In genomic region chr15:30962079-30962478, GRCh38 we compare ENCODE assay signal across 12 cellular contexts. TPM values are rescaled to one million over a fixed set of nuclear protein-coding genes. Genes with fewer than 3 reads are reported as not detected.
DNase-seq lines count a peak whose midpoint lies in the region; ATAC-seq and TF ChIP-seq lines count a peak whose summit lies in the region.
"Had no signal": no experiment of that assay in that cellular context is flagged by ENCODE, and none has a peak within 500 bp of the region (broad histone marks: within the 10 kb centered on the region; RNA-seq: fewer than 3 reads in every experiment).

No MANE protein-coding gene starts in this region.

- no peaks in the 10 kb centered on the region for H3K27me3 ChIP-seq in DND-41 (ENCODE audit: insufficient read depth, low read length, poor library complexity)
- no peaks in the 10 kb centered on the region for H3K27me3 ChIP-seq in WERI-Rb-1 (ENCODE audit: insufficient read depth, low read depth, severe bottlenecking)
- no peaks in the 10 kb centered on the region for H3K27me3 ChIP-seq in ascending aorta

- no peaks in the 10 kb centered on the region for H3K79me2 ChIP-seq in DND-41 (ENCODE audit: insufficient read depth, low read length)

- H3K4me3 ChIP-seq in DND-41 (ENCODE audit: low read depth in 1 of 2, low read length in 2 of 2) (no peak overlapping the region), WERI-Rb-1 (ENCODE audit: low read depth, low read length) (no peak overlapping the region), ascending aorta (no peak overlapping the region)

- H3K9me3 ChIP-seq in DND-41 (ENCODE audit: insufficient read depth, low read length, severe bottlenecking) = no peaks in the 10 kb centered on the region
- H3K9me3 ChIP-seq in KOPT-K1 (ENCODE audit: insufficient read depth, low read length, poor library complexity, severe bottlenecking) = no peaks in the 10 kb centered on the region
- H3K9me3 ChIP-seq in WERI-Rb-1 (ENCODE audit: severe bottlenecking) = no peaks in the 10 kb centered on the region
- H3K9me3 ChIP-seq in ascending aorta = no peaks in the 10 kb centered on the region

- peaks cover 47% of the 10 kb centered on the region for H3K36me3 ChIP-seq in DND-41 (ENCODE audit: insufficient read depth, low read length)
- peaks cover 57% of the 10 kb centered on the region for H3K36me3 ChIP-seq in KOPT-K1 (ENCODE audit: insufficient read depth, low read length)
- H3K36me3 ChIP-seq in WERI-Rb-1 = peaks cover 44% of the 10 kb centered on the region
- H3K36me3 ChIP-seq in ascending aorta = peaks cover 21 to 50% of the 10 kb centered on the region in 2 donors

- TF ChIP-seq CTCF in DND-41 (IDR thresholded peaks at IDR 0.05; ENCODE audit: borderline replicate concordance, extremely low read depth, low read length, poor library complexity, severe bottlenecking) = no peak
- TF ChIP-seq CTCF in WERI-Rb-1 (IDR thresholded peaks at IDR 0.05; ENCODE audit: low read depth, low read length) = no peak
- no peak for TF ChIP-seq CTCF in ascending aorta (IDR thresholded peaks at IDR 0.05)

- H3K4me1 ChIP-seq in DND-41 (ENCODE audit: insufficient read depth, low read length) (peaks cover 21% of the 10 kb centered on the region), ascending aorta (no peaks in the 10 kb centered on the region)

- no peak overlapping the region for H3K4me2 ChIP-seq in DND-41 (ENCODE audit: insufficient read depth, low read length)

- intact Hi-C loops in ascending aorta (cut with DNase I) = no loop called here

- H4K20me1 ChIP-seq in DND-41 (ENCODE audit: insufficient read depth, low read length) = no peaks in the 10 kb centered on the region

- no peak overlapping the region; the same call in 1 of the 2 replicates for H3K27ac ChIP-seq in DND-41 (ENCODE audit: low read length)
- H3K27ac ChIP-seq in KOPT-K1 (ENCODE audit: low read depth, low read length, poor library complexity, severe bottlenecking) = peak overlapping the region; percentile 86
- peak overlapping the region; percentile 62 for H3K27ac ChIP-seq in WERI-Rb-1
- H3K27ac ChIP-seq in ascending aorta = no peak overlapping the region

- H3K9ac ChIP-seq in DND-41 (ENCODE audit: low read depth, low read length) = no peak overlapping the region

- H2AFZ ChIP-seq in DND-41 (ENCODE audit: low read depth, low read length) = no peak overlapping the region

- ATAC-seq in DND-41 (ENCODE audit: insufficient read depth, low read depth) = peak; percentile 47
- no peak for ATAC-seq in GM21529 (IDR thresholded peaks at IDR 0.05; ENCODE audit: unreplicated experiment)
- ATAC-seq: CD8-positive, alpha-beta T cell had no signal

- DNase-seq in DND-41 (no peak), WERI-Rb-1 (peak; percentile 51), myocyte (ENCODE audit: low read depth) (peak; percentile 65), NCI-H1436 (lab: John Stamatoyannopoulos, UW) (no peak), ascending aorta (ENCODE audit: low spot score in 2 of 2) (no peak)
- DNase-seq: CD8-positive, alpha-beta T cell; midbrain; NCI-H1417; OCI-M1; T1000 had no signal

RNA-seq across cellular contexts. Expression of gene MTMR10, which starts 29.3 kb away (rescaled TPM):
- 15.2 and 17.5 TPM in 2 replicates for total RNA-seq in myocyte
- polyA plus RNA-seq in myocyte (2012) = 5.9 TPM
- 4.5 TPM for total RNA-seq in ascending aorta

RNA-seq across cellular contexts. Expression of gene FAN1, which starts 58.4 kb away (rescaled TPM):
- total RNA-seq in myocyte (22.7 and 27.5 TPM in 2 replicates), ascending aorta (12.1 TPM)
- polyA plus RNA-seq in myocyte (2012) = 10.8 TPM

Comparison
In these comparisons a context has a peak if more than half of its experiments do, and no peak if none do; other contexts are left out.
1. DNase-seq: peak in WERI-Rb-1 (single experiment) and myocyte (single experiment); none in DND-41 (single experiment), NCI-H1436 (single experiment) and ascending aorta (0 of 2).
2. H3K27ac ChIP-seq: peak in KOPT-K1 (single experiment) and WERI-Rb-1 (single experiment); none in DND-41 (single experiment) and ascending aorta (0 of 2).